8 cellular contexts compared by ENCODE assay signal in genomic region chr10:103416436-103417147, GRCh38. TPM values are rescaled to one million over a fixed set of nuclear protein-coding genes. Genes with fewer than 3 reads are reported as not detected.
DNase-seq lines count a peak whose midpoint lies in the region; ATAC-seq, FAIRE-seq and TF ChIP-seq lines count a peak whose summit lies in the region.

No MANE protein-coding gene starts in this region.

- H3K23ac ChIP-seq in neuronal stem cell (ENCODE audit: low read depth, low read length, poor library complexity) = no peak overlapping the region

- intact Hi-C loops in uterus (cut with DNase I; ENCODE audit: low total_unique reads) = loop anchor here (5.0 kb wide), 1 partner anchor 66 kb away; no protein-coding TSS in a partner anchor

- no peak overlapping the region for H2AFZ ChIP-seq in neuronal stem cell (ENCODE audit: low read length)

- H3K4me3 ChIP-seq in AG09309 (ENCODE audit: control insufficient read depth, low read depth, low read length) (no peak overlapping the region), fibroblast of mammary gland (ENCODE audit: control insufficient read depth, low read depth, low read length) (no peak overlapping the region), neuronal stem cell (ENCODE audit: low read length in 2 of 2) (no peak overlapping the region), uterus (no peak overlapping the region)

- peak; percentile 58 for FAIRE-seq in GM12892 (lab: Jason Lieb, UNC)

- TF ChIP-seq CTCF in AG09309 (IDR thresholded peaks at IDR 0.05; ENCODE audit: control insufficient read depth, insufficient read depth, low read depth, low read length, missing control alignments) (peak; percentile 52), fibroblast of mammary gland (conservative IDR thresholded peaks at IDR 0.05; ENCODE audit: control insufficient read depth, insufficient read depth, low read depth, low read length) (peak; percentile 62), uterus (IDR thresholded peaks at IDR 0.05) (peak; percentile 79 to 87 (median 84))

- H3K36me3 ChIP-seq in neuronal stem cell (replicated peaks in 1 of 2; ENCODE audit: control insufficient read depth in 2 of 2, insufficient read depth in 2 of 2, low read length in 2 of 2) (peaks cover 69 to 99% of the 10 kb centered on the region in 2 donors), uterus (no peaks in the 10 kb centered on the region)

- H3K79me1 ChIP-seq in neuronal stem cell (ENCODE audit: low read depth, low read length) = no peaks in the 10 kb centered on the region

- DNase-seq in AG09309 (ENCODE audit: low read depth) (peak; percentile 38), GM12892 (ENCODE audit: insufficient read length) (no peak), NCI-H748 (lab: John Stamatoyannopoulos, UW; ENCODE audit: unreplicated experiment) (peak; percentile 42), fibroblast of mammary gland (ENCODE audit: low read depth) (peak; percentile 73), neuronal stem cell (ENCODE audit: low spot score) (peak; percentile 24), uterus (peak; percentile 68 to 87)
- peak; percentile 61 for DNase-seq in activated CD8-positive, alpha-beta memory T cell treated with anti-CD3 and anti-CD28 coated beads, Interleukin-2, amount 50 U/mL, for 4 hours

- no peak overlapping the region for H2BK15ac ChIP-seq in neuronal stem cell (ENCODE audit: low read length)

- no peak overlapping the region for H2BK120ac ChIP-seq in neuronal stem cell (ENCODE audit: low read depth, low read length)

- H3K9me3 ChIP-seq in neuronal stem cell (replicated peaks in 1 of 2; ENCODE audit: control insufficient read depth in 2 of 2, insufficient read depth in 1 of 2, low read depth in 1 of 2, low read length in 2 of 2) (no peaks in the 10 kb centered on the region), uterus (no peaks in the 10 kb centered on the region)

- H2BK12ac ChIP-seq in neuronal stem cell (ENCODE audit: low read length) = no peak overlapping the region

- H2BK5ac ChIP-seq in neuronal stem cell (ENCODE audit: low read length) = no peak overlapping the region

- no peak overlapping the region for H3K4me2 ChIP-seq in neuronal stem cell (ENCODE audit: insufficient read depth, low read length, poor library complexity, severe bottlenecking)

- H3K18ac ChIP-seq in neuronal stem cell (ENCODE audit: low read length) = no peak overlapping the region

- H3K4me1 ChIP-seq in neuronal stem cell (ENCODE audit: control insufficient read depth in 2 of 2, insufficient read depth in 1 of 2, low read depth in 1 of 2, low read length in 2 of 2) (no peaks in the 10 kb centered on the region), uterus (no peaks in the 10 kb centered on the region)

- no peaks in the 10 kb centered on the region for H3K27me3 ChIP-seq in neuronal stem cell (ENCODE audit: control insufficient read depth in 3 of 3, insufficient read depth in 3 of 3, low read depth in 1 of 3, low read length in 3 of 3)
- no peaks in the 10 kb centered on the region for H3K27me3 ChIP-seq in uterus

- no peak overlapping the region for H3K27ac ChIP-seq in neuronal stem cell (replicated peaks; ENCODE audit: low read length)
- no peak overlapping the region for H3K27ac ChIP-seq in uterus

- H4K91ac ChIP-seq in neuronal stem cell (ENCODE audit: low read depth, low read length, poor library complexity) = no peak overlapping the region

- H3K4ac ChIP-seq in neuronal stem cell (ENCODE audit: low read length) = no peak overlapping the region

- TF ChIP-seq POLR2A in GM12892 (IDR thresholded peaks at IDR 0.05; ENCODE audit: low read depth, low read length) (no peak), uterus (IDR thresholded peaks at IDR 0.05) (no peak)

- no peak for ATAC-seq in GM19023 (IDR thresholded peaks at IDR 0.05; ENCODE audit: unreplicated experiment)

- no CpG with 5 or more reads among the region's 8 CpGs for WGBS in neuronal stem cell (ENCODE audit: extremely low coverage in 2 of 2, insufficient read length in 2 of 2, insufficient replicate concordance in 1 of 2), 2 donors

- H2AK5ac ChIP-seq in neuronal stem cell (ENCODE audit: low read depth, low read length) = no peak overlapping the region

- no peak overlapping the region for H3K9ac ChIP-seq in neuronal stem cell (ENCODE audit: low read depth, low read length, poor library complexity)

- H3K14ac ChIP-seq in neuronal stem cell (ENCODE audit: low read length) = no peak overlapping the region

- no peak overlapping the region for H4K8ac ChIP-seq in neuronal stem cell (ENCODE audit: low read depth, low read length)

RNA-seq across cellular contexts. Expression of gene PDCD11, which starts 20.2 kb away (rescaled TPM):
- polyA plus RNA-seq in GM12892 (2012; ENCODE audit: missing spikeins) = 24.1 TPM
- polyA plus RNA-seq in neuronal stem cell (2013, experiment 1 of 2) = 16.0 TPM
- 15.0 TPM for polyA plus RNA-seq in neuronal stem cell (2013, experiment 2 of 2)
- total RNA-seq in uterus = 10 to 100 TPM in 2 of 4 donors, 1 to 10 TPM in 2; 7.4 to 39.0 (median 22.2) TPM

RNA-seq across cellular contexts. Expression of gene ATP5MK, which starts 20.3 kb away (rescaled TPM):
- 626 TPM for polyA plus RNA-seq in GM12892 (2012; ENCODE audit: missing spikeins)
- polyA plus RNA-seq in neuronal stem cell (2013, experiment 1 of 2) = 564 TPM
- polyA plus RNA-seq in neuronal stem cell (2013, experiment 2 of 2) = 557 TPM
- 100 to 1,000 TPM in 3 of 4 donors, 10 to 100 TPM in 1; 74.1 to 379 (median 185) TPM for total RNA-seq in uterus

RNA-seq across cellular contexts. Expression of gene CALHM2, which starts 35.6 kb away (rescaled TPM):
- 11.5 TPM for polyA plus RNA-seq in GM12892 (2012; ENCODE audit: missing spikeins)
- polyA plus RNA-seq in neuronal stem cell (2013, experiment 1 of 2) = 6.0 TPM
- 6.5 TPM for polyA plus RNA-seq in neuronal stem cell (2013, experiment 2 of 2)
- total RNA-seq in uterus = 10 to 100 TPM; 29.7 to 98.7 (median 46.8) TPM

RNA-seq across cellular contexts. Expression of gene CALHM1, which starts 42.1 kb away (rescaled TPM):
- 0.53 TPM for polyA plus RNA-seq in GM12892 (2012; ENCODE audit: missing spikeins)
- polyA plus RNA-seq in neuronal stem cell (2013, experiment 1 of 2) = 0.06 TPM
- polyA plus RNA-seq in neuronal stem cell (2013, experiment 2 of 2) = 0.04 TPM
- not detected for total RNA-seq in uterus

RNA-seq across cellular contexts. Expression of gene TAF5, which starts 48.8 kb away (rescaled TPM):
- polyA plus RNA-seq in GM12892 (2012; ENCODE audit: missing spikeins) = 5.0 TPM
- polyA plus RNA-seq in neuronal stem cell (2013, experiment 1 of 2) = 11.4 TPM
- polyA plus RNA-seq in neuronal stem cell (2013, experiment 2 of 2) = 12.0 TPM
- total RNA-seq in uterus = 1 to 10 TPM; 1.8 to 8.6 (median 6.0) TPM
